In the genomic region with DNA sequence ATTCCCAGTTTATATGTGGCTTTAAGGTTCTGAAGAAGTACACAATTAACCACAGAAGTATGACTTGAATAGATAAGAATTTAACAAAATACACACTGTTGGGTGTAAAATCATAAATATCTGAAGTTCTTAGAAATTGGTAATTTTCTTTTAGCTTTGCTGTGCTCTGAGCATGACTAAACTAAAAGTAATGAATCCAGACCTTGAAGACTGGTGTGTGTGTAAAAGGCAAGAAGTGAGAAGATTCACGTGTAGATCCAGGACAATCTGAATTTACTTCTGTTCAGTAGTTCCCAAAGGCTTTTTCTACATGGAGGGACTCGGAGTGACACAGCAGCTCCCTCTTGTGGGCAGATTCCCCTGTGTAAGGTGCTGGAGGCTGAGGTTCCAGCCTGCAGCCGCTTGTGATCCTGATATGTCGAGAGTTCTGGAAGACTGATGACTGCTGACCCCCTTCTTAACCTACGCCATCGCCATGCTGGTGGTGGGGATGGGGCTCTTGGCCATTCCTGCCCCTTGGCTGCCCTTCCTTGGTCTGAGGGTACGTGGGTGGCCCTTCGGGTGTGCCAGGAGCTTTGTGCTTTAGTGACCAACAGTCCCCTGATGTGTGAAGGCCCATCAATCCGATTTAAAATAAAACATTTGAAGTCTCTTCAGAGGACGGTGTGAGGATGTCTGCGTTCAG, we compare ENCODE assay signal across 8 cellular contexts.
DNase-seq lines count a peak whose midpoint lies in the region; ATAC-seq, FAIRE-seq and TF ChIP-seq lines count a peak whose summit lies in the region.

No MANE protein-coding gene starts in this region.

- WGBS in right lobe of liver (ENCODE audit: insufficient coverage, low coverage, low lambda C conversion rate, missing lambda C conversion rate) = 40% methylated on average over 9 of the region's 11 CpGs

- intact Hi-C loops in right lobe of liver (cut with DNase I) = no loop called here

- TF ChIP-seq CTCF in AG04450 (IDR thresholded peaks at IDR 0.05; ENCODE audit: low read depth, low read length) = peak; percentile 91
- TF ChIP-seq CTCF in right lobe of liver (IDR thresholded peaks at IDR 0.05) = peak; percentile 63 to 89 (median 86)

- POLR2A ChIA-PET in AG04450 (lab: Yijun Ruan, JAX) = interaction anchor here (0.7 to 1.7 kb wide), 5 partner anchors 175 to 335 kb away, joined by 3 to 6 read pairs (median 3); a partner anchor contains a TSS

- H3K27me3 ChIP-seq in AG04450 (ENCODE audit: control insufficient read depth, insufficient read depth, low read length) (no peaks in the 10 kb centered on the region), right lobe of liver (no peaks in the 10 kb centered on the region)

- H3K9me3 ChIP-seq in AG04450 (ENCODE audit: control insufficient read depth, insufficient read depth, low read length) (no peaks in the 10 kb centered on the region), right lobe of liver (no peaks in the 10 kb centered on the region)

- TF ChIP-seq POLR2A in right lobe of liver (IDR thresholded peaks at IDR 0.05) = no peak

- peak; percentile 69 for FAIRE-seq in GM18507 (lab: Jason Lieb, UNC)

- H3K4me3 ChIP-seq in AG04450 (ENCODE audit: low read depth, low read length) (no peak overlapping the region), right lobe of liver (no peak overlapping the region)

- H3K27ac ChIP-seq in AG04450 (ENCODE audit: low read depth, low read length) (no peak overlapping the region), right lobe of liver (no peak overlapping the region)

- DNase-seq in AG04450 (ENCODE audit: low read depth, low spot score) = peak; percentile 74
- peak; percentile 57 for DNase-seq in GM18507 (ENCODE audit: extremely low spot score, insufficient read length, low read depth)
- peak; percentile 61 for DNase-seq in NCI-H345 treated with DMSO at 0.1 percent for 48 hours (lab: John Stamatoyannopoulos, UW; ENCODE audit: unreplicated experiment)
- DNase-seq in activated CD4-positive, alpha-beta T cell treated with anti-CD3 and anti-CD28 coated beads for 24 hours (ENCODE audit: low read depth in 2 of 2) = peak; percentile 60 to 68
- peak; percentile 84 for DNase-seq in dedifferentiated amniotic fluid mesenchymal stem cell (ENCODE audit: extremely low spot score)
- peak; percentile 82 to 85 (median 84) for DNase-seq in right lobe of liver
- DNase-seq in stimulated activated CD4-positive, alpha-beta T cell treated with anti-CD3 and anti-CD28 coated beads, TNF-alpha, amount 100 ng/mL, for 1 hour (ENCODE audit: low read depth in 3 of 3, low spot score in 1 of 3) = peak in 2 of 3 donors; percentile 30 to 52

- ATAC-seq in right lobe of liver (peak; percentile 75 to 83 (median 78)), GM18873 (IDR thresholded peaks at IDR 0.05; ENCODE audit: low FRiP score, unreplicated experiment) (no peak)

- no peaks in the 10 kb centered on the region for H3K36me3 ChIP-seq in right lobe of liver

- CTCF ChIA-PET in AG04450 (lab: Charles Lee) = interaction anchor here (0.6 to 7.7 kb wide), 45 partner anchors 8 to 344 kb away, joined by 3 to 202 read pairs (median 5); a partner anchor contains a TSS

- peaks cover 0 to 4% (median 0%) of the 10 kb centered on the region in 4 donors for H3K4me1 ChIP-seq in right lobe of liver
